ENCODE assay signal across 8 cellular contexts in the genomic region with DNA sequence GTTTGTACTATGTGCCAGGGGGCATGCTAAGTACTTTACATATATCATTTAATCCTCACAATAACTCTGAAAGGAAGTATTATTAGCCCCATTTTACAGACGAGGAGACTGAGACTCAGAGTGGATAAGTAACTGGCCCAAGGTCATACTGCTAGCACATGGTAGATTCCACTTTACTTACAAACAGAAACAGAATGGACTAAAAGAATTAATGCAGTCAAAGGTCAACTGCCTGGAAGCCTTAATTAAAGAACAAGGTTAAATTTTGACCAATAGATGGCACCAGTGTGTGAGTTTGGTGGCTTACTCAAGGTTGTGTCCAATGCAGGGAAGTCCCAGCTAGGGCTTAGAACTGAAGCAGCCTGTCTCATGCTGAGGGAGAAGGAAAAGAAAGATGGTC. TPM values are rescaled to one million over a fixed set of nuclear protein-coding genes. Genes with fewer than 3 reads are reported as not detected.
DNase-seq lines count a peak whose midpoint lies in the region; ATAC-seq and TF ChIP-seq lines count a peak whose summit lies in the region.

No MANE protein-coding gene starts in this region.

- H3K27ac Mint-ChIP-seq in CD4-positive, CD25-positive, alpha-beta regulatory T cell = no peak overlapping the region

- peaks cover 0 to 2% (median 0%) of the 10 kb centered on the region in 7 donors for H3K9me3 Mint-ChIP-seq in CD4-positive, CD25-positive, alpha-beta regulatory T cell

- no peaks in the 10 kb centered on the region for H3K9me3 ChIP-seq in CD4-positive, CD25-positive, alpha-beta regulatory T cell (ENCODE audit: control insufficient read depth in 2 of 2, low read length in 2 of 2)

- no peaks in the 10 kb centered on the region for H3K27me3 ChIP-seq in CD4-positive, CD25-positive, alpha-beta regulatory T cell (ENCODE audit: control insufficient read depth, insufficient read depth, low read length)

- H3K27me3 Mint-ChIP-seq in CD4-positive, CD25-positive, alpha-beta regulatory T cell = no peaks in the 10 kb centered on the region

- H3K36me3 ChIP-seq in CD4-positive, CD25-positive, alpha-beta regulatory T cell (ENCODE audit: control insufficient read depth, insufficient read depth, low read length) = no peaks in the 10 kb centered on the region

- DNase-seq in CD4-positive, CD25-positive, alpha-beta regulatory T cell = peak in 2 of 3 donors; percentile 39 to 60
- DNase-seq in NCI-H460 (ENCODE audit: extremely low read depth, low read depth) (peak; percentile 58), mucosa of gallbladder (ENCODE audit: low spot score) (peak; percentile 22)
- DNase-seq in central memory CD4-positive, alpha-beta T cell = peak; percentile 29
- no peak for DNase-seq in activated CD8-positive, alpha-beta memory T cell treated with anti-CD3 and anti-CD28 coated beads, Interleukin-2, amount 50 U/mL, for 4 hours

- no peaks in the 10 kb centered on the region for H3K4me1 ChIP-seq in CD4-positive, CD25-positive, alpha-beta regulatory T cell (ENCODE audit: control insufficient read depth, insufficient read depth, low read length, poor library complexity, severe bottlenecking)

- H3K27ac ChIP-seq in CD4-positive, CD25-positive, alpha-beta regulatory T cell (ENCODE audit: insufficient read depth, low read length, poor library complexity, severe bottlenecking) = no peak overlapping the region

- no peak overlapping the region for H3K4me3 Mint-ChIP-seq in CD4-positive, CD25-positive, alpha-beta regulatory T cell

- H3K36me3 Mint-ChIP-seq in CD4-positive, CD25-positive, alpha-beta regulatory T cell = no peaks in the 10 kb centered on the region

- no peak for TF ChIP-seq POLR2A in GM18505 (IDR thresholded peaks at IDR 0.05; ENCODE audit: borderline replicate concordance, extremely low read depth, insufficient read depth, insufficient read length)

- H3K4me1 Mint-ChIP-seq in CD4-positive, CD25-positive, alpha-beta regulatory T cell = no peaks in the 10 kb centered on the region

- no peak for ATAC-seq in CD4-positive, CD25-positive, alpha-beta regulatory T cell (ENCODE audit: low read depth in 2 of 2)
- ATAC-seq in GM18505 (IDR thresholded peaks at IDR 0.05; ENCODE audit: unreplicated experiment) (peak; percentile 73), HG02973 (IDR thresholded peaks at IDR 0.05; ENCODE audit: unreplicated experiment) (peak; percentile 54), GM18498 (IDR thresholded peaks at IDR 0.05; ENCODE audit: unreplicated experiment) (no peak)

- H3K4me3 ChIP-seq in CD4-positive, CD25-positive, alpha-beta regulatory T cell (ENCODE audit: low read depth, low read length) = no peak overlapping the region

RNA-seq across cellular contexts. Expression of gene RIPPLY1, which starts 4.7 kb away (rescaled TPM):
- total RNA-seq in CD4-positive, CD25-positive, alpha-beta regulatory T cell = not detected
- polyA plus RNA-seq in CD4-positive, CD25-positive, alpha-beta regulatory T cell = not detected
- not detected in 2 replicates for total RNA-seq in NCI-H460 (2014; rRNA removed; shearing (Covaris generic))
- polyA plus RNA-seq in NCI-H460 (2014; cell fraction: nucleus; rRNA removed) = not detected in 2 replicates
- total RNA-seq in mucosa of gallbladder = not detected

RNA-seq across cellular contexts. Expression of gene CLDN2, which starts 21.7 kb away (rescaled TPM):
- not detected for total RNA-seq in CD4-positive, CD25-positive, alpha-beta regulatory T cell
- not detected for polyA plus RNA-seq in CD4-positive, CD25-positive, alpha-beta regulatory T cell
- not detected in 2 replicates for total RNA-seq in NCI-H460 (2014; rRNA removed; shearing (Covaris generic))
- not detected in 2 replicates for polyA plus RNA-seq in NCI-H460 (2014; cell fraction: nucleus; rRNA removed)
- total RNA-seq in mucosa of gallbladder = 236 TPM

Comparison
In these comparisons a context has a peak if more than half of its experiments do, and no peak if none do; other contexts are left out.
1. ATAC-seq: peak in GM18505 (single experiment) and HG02973 (single experiment); none in CD4-positive, CD25-positive, alpha-beta regulatory T cell (0 of 2) and GM18498 (single experiment).
2. RNA of gene CLDN2, which starts 21.7 kb away (total RNA-seq): 236 TPM in mucosa of gallbladder (single experiment); not detected in CD4-positive, CD25-positive, alpha-beta regulatory T cell (single experiment) and not detected in NCI-H460; every median in the first group is over 100 times any median in the second.